ENCODE assay signal across 8 cellular contexts in the genomic region with DNA sequence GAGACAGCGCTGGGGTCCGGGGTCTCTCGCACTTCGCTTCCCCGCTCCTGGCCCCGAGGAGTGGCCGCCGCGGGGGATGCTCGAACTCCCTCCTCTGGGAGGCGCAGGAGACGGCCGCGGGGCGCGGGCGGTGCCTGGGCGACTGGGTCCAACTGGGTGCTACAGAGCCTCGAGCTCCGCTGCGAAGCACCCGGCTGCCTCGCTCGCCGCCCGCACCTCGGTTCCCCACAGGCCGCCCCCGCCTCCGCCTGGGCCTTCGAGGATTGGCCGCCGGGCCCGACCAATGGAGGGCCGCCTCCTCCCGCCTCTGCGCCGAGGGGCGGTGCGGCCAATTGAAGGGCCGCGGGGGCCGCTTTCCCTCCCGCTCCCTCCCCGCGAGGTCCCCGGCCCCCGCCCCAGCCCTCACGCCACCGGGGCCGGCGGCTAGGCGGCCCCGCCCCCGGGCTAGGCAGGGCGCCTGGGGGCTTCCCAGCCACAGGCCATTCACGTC. TPM values are rescaled to one million over a fixed set of nuclear protein-coding genes. Genes with fewer than 3 reads are reported as not detected.
DNase-seq lines count a peak whose midpoint lies in the region; ATAC-seq and FAIRE-seq lines count a peak whose summit lies in the region.

A gene (minus strand): TSS at position 196 of the 490 bp plus-strand sequence. CDS start 216 bp downstream, outside the sequence.

- H3K4me1 ChIP-seq in neuron (ENCODE audit: insufficient read depth, low read length), result peaks cover 50% of the 10 kb centered on the region
- peaks cover 38% of the 10 kb centered on the region for H3K4me1 ChIP-seq in stomach smooth muscle (ENCODE audit: control insufficient read depth, insufficient read depth, low read length)

- H3K4me3 ChIP-seq in neuron (ENCODE audit: low read length), result peak within 1 kb of the TSS; percentile 99
- H3K4me3 ChIP-seq in stomach smooth muscle (ENCODE audit: low read length in 2 of 2), result peak within 1 kb of the TSS; percentile 92 to 95

- peak within 1 kb of the TSS; percentile 95 for H3K27ac ChIP-seq in stomach smooth muscle (ENCODE audit: low read length)

- no peak for FAIRE-seq in frontal cortex (lab: Jason Lieb, UNC)

- H2AFZ ChIP-seq in neuron (ENCODE audit: low read depth, low read length), result peak within 1 kb of the TSS; percentile 70

- H3K27me3 ChIP-seq in neuron (ENCODE audit: insufficient read depth, low read length), result no peaks in the 10 kb centered on the region
- H3K27me3 ChIP-seq in stomach smooth muscle (ENCODE audit: control insufficient read depth in 1 of 2, insufficient read depth in 2 of 2, low read length in 2 of 2), result no peaks in the 10 kb centered on the region

- H3K9ac ChIP-seq in stomach smooth muscle (ENCODE audit: low read length in 2 of 2), result peak within 1 kb of the TSS; percentile 96 to 98

- H3K36me3 ChIP-seq in neuron (ENCODE audit: insufficient read depth, low read length) (peaks cover 19% of the 10 kb centered on the region), stomach smooth muscle (ENCODE audit: control insufficient read depth in 2 of 2, insufficient read depth in 2 of 2, low read length in 2 of 2) (no peaks in the 10 kb centered on the region)

- DNase-seq in COR-L47 (lab: John Stamatoyannopoulos, UW) (peak; percentile 90), HUDEP-2 (lab: John Stamatoyannopoulos, UW; ENCODE audit: unreplicated experiment in 76 of 76) (peak in 45 of 76 experiments; percentile 2 to 73 (median 32)), RKO (ENCODE audit: low spot score) (peak; percentile 91), frontal cortex (ENCODE audit: low spot score in 2 of 2) (peak; percentile 94 to 96)
- DNase-seq in activated naive CD4-positive, alpha-beta T cell treated with anti-CD3 and anti-CD28 coated beads, Interleukin-2, amount 50 U/mL, for 16 hours, result peak; percentile 80

- H3K9me3 ChIP-seq in neuron (ENCODE audit: low read length) (no peaks in the 10 kb centered on the region), stomach smooth muscle (ENCODE audit: control insufficient read depth in 2 of 2, low read length in 2 of 2) (no peaks in the 10 kb centered on the region)

- ATAC-seq in GM21423 (IDR thresholded peaks at IDR 0.05; ENCODE audit: unreplicated experiment), result peak; percentile 90

RNA-seq across cellular contexts. Expression of the gene that starts here (rescaled TPM):
- total RNA-seq in frontal cortex, result 171 TPM

Comparison
In these comparisons a context has a peak if more than half of its experiments do, and no peak if none do; other contexts are left out.
1. Peak in every context shown above with its lines: DNase-seq, ATAC-seq, H3K4me3 ChIP-seq and H3K27ac ChIP-seq.
2. DNase-seq: peak in every context shown above with its lines; median percentile 95 in frontal cortex; 91 in RKO; 90 in COR-L47; 80 in activated naive CD4-positive, alpha-beta T cell treated with anti-CD3 and anti-CD28 coated beads, Interleukin-2, amount 50 U/mL, for 16 hours; 32 in HUDEP-2.